17 cellular contexts compared by ENCODE assay signal in genomic region chr3:11609481-11609880, GRCh38. TPM values are rescaled to one million over a fixed set of nuclear protein-coding genes. Genes with fewer than 3 reads are reported as not detected.
A peak's percentile ranks its signal among the peaks of the same experiment; 100 is the strongest.
DNase-seq lines count a peak whose midpoint lies in the region; ATAC-seq and TF ChIP-seq lines count a peak whose summit lies in the region.
"Had no signal": no experiment of that assay in that cellular context is flagged by ENCODE, and none has a peak within 500 bp of the region (broad histone marks: within the 10 kb centered on the region; RNA-seq: fewer than 3 reads in every experiment).

No MANE protein-coding gene starts in this region.

- H3K36me3 ChIP-seq in SJSA1 (peaks cover 9% of the 10 kb centered on the region; the same call in 1 of the 2 replicates), trophoblast cell (ENCODE audit: control insufficient read depth in 1 of 2, insufficient read depth in 2 of 2, low read length in 2 of 2) (peaks cover 4 to 8% of the 10 kb centered on the region in 2 experiments)
- H3K36me3 ChIP-seq: thoracic aorta had no signal

- ATAC-seq in GM21737 (IDR thresholded peaks at IDR 0.05; ENCODE audit: unreplicated experiment) = no peak

- no peak overlapping the region for H4K12ac ChIP-seq in trophoblast cell (ENCODE audit: low read depth, low read length)

- H3K27me3 ChIP-seq in SJSA1 (replicated peaks) (no peaks in the 10 kb centered on the region), trophoblast cell (ENCODE audit: insufficient read depth, low read length) (no peaks in the 10 kb centered on the region)

- DNase-seq in HFFc6 = no peak
- no peak for DNase-seq in SJSA1 (ENCODE audit: low read depth in 1 of 2, low spot score in 2 of 2)
- DNase-seq in glutamatergic neuron = no peak
- no peak for DNase-seq in trophoblast cell
- no peak for DNase-seq in DMS153 (lab: John Stamatoyannopoulos, UW)
- DNase-seq in stimulated activated CD4-positive, alpha-beta T cell treated with anti-CD3 and anti-CD28 coated beads, Interleukin-1b, Interleukin-23, amount 100 ng/mL, for 48 hours = no peak
- DNase-seq in NCI-H69 (lab: John Stamatoyannopoulos, UW) = no peak
- DNase-seq: activated CD4-positive, alpha-beta T cell treated with anti-CD3 and anti-CD28 coated beads, Interleukin-2, amount 10 ng/mL, durations not matched to agents 24 days and 14 days; activated CD8-positive, alpha-beta memory T cell treated with anti-CD3 and anti-CD28 coated beads, Interleukin-2, amount 50 U/mL, for 48 hours; activated naive CD4-positive, alpha-beta T cell; AML-193; H7; NCI-H1436 treated with DMSO at 0.1 percent for 48 hours; stimulated activated CD4-positive, alpha-beta T cell treated with anti-CD3 and anti-CD28 coated beads, Interleukin-4, amount 100 ng/mL, for 24 hours; stimulated activated CD8-positive, alpha-beta memory T cell treated with anti-CD3 and anti-CD28 coated beads, Interleukin-4, amount 100 ng/mL, for 48 hours had no signal

- H3K4me1 Mint-ChIP-seq in HFFc6 (ENCODE audit: low read depth) = peaks cover 99% of the 10 kb centered on the region
- peaks cover 61% of the 10 kb centered on the region for H3K4me1 Mint-ChIP-seq in glutamatergic neuron (ENCODE audit: low read depth, unreplicated experiment)

- no peak overlapping the region for H4K8ac ChIP-seq in trophoblast cell (ENCODE audit: low read depth, low read length)

- H3K14ac ChIP-seq in trophoblast cell (ENCODE audit: low read length) = no peak overlapping the region

- H3K4me2 ChIP-seq in trophoblast cell (ENCODE audit: low read length) = no peak overlapping the region

- H3K27me3 Mint-ChIP-seq in HFFc6 (ENCODE audit: insufficient read depth) = peaks cover 3% of the 10 kb centered on the region
- H3K27me3 Mint-ChIP-seq in glutamatergic neuron (ENCODE audit: unreplicated experiment) = peaks cover 2% of the 10 kb centered on the region
- H3K27me3 Mint-ChIP-seq: activated CD4-positive, alpha-beta T cell treated with anti-CD3 and anti-CD28 coated beads, Interleukin-2, amount 10 ng/mL, durations not matched to agents 24 days and 14 days had no signal

- peak overlapping the region; percentile 34 for H2BK5ac ChIP-seq in trophoblast cell (ENCODE audit: low read depth, low read length, poor library complexity)

- H3K9ac ChIP-seq in trophoblast cell (ENCODE audit: low read length) = no peak overlapping the region

- H3K23ac ChIP-seq in trophoblast cell (ENCODE audit: low read length) = no peak overlapping the region

- peak overlapping the region; percentile 15 for H2BK120ac ChIP-seq in trophoblast cell (ENCODE audit: insufficient read depth, low read length, poor library complexity)

- H3K18ac ChIP-seq in trophoblast cell (ENCODE audit: low read length) = peak overlapping the region; percentile 21

- peaks cover 48% of the 10 kb centered on the region for H3K36me3 Mint-ChIP-seq in HFFc6 (ENCODE audit: low read depth)
- no peaks in the 10 kb centered on the region for H3K36me3 Mint-ChIP-seq in glutamatergic neuron (ENCODE audit: unreplicated experiment)

- H3K27ac ChIP-seq in SJSA1 (peak overlapping the region; percentile 82), trophoblast cell (ENCODE audit: low read depth, low read length) (no peak overlapping the region)
- H3K27ac ChIP-seq: thoracic aorta had no signal

- peak overlapping the region; percentile 80 for H3K4ac ChIP-seq in trophoblast cell (ENCODE audit: low read depth, low read length)

- WGBS in trophoblast cell (ENCODE audit: extremely low coverage, insufficient coverage, insufficient read length) = no CpG with 5 or more reads among the region's 9 CpGs

- H2AK5ac ChIP-seq in trophoblast cell (ENCODE audit: low read length) = no peak overlapping the region

- H3K9me3 Mint-ChIP-seq in HFFc6 (no peaks in the 10 kb centered on the region), glutamatergic neuron (ENCODE audit: unreplicated experiment) (peaks cover 5% of the 10 kb centered on the region)
- H3K9me3 Mint-ChIP-seq: activated CD4-positive, alpha-beta T cell treated with anti-CD3 and anti-CD28 coated beads, Interleukin-2, amount 10 ng/mL, durations not matched to agents 24 days and 14 days had no signal

- peak overlapping the region; percentile 61 for H2BK12ac ChIP-seq in trophoblast cell (ENCODE audit: low read length)

- no peak overlapping the region for H4K91ac ChIP-seq in trophoblast cell (ENCODE audit: low read depth, low read length)

- H3K9me3 ChIP-seq in SJSA1 (replicated peaks) = no peaks in the 10 kb centered on the region
- H3K9me3 ChIP-seq in trophoblast cell (ENCODE audit: insufficient read depth, low read depth, low read length) = no peaks in the 10 kb centered on the region
- H3K9me3 ChIP-seq: thoracic aorta had no signal

- H3K27ac Mint-ChIP-seq in HFFc6 = peak overlapping the region; percentile 67
- peak overlapping the region; percentile 89 for H3K27ac Mint-ChIP-seq in glutamatergic neuron (ENCODE audit: unreplicated experiment)
- H3K27ac Mint-ChIP-seq: activated CD4-positive, alpha-beta T cell treated with anti-CD3 and anti-CD28 coated beads, Interleukin-2, amount 10 ng/mL, durations not matched to agents 24 days and 14 days had no signal

- H3K4me3 Mint-ChIP-seq in HFFc6 (no peak overlapping the region), glutamatergic neuron (ENCODE audit: unreplicated experiment) (peak overlapping the region; percentile 40)
- H3K4me3 Mint-ChIP-seq: activated CD4-positive, alpha-beta T cell treated with anti-CD3 and anti-CD28 coated beads, Interleukin-2, amount 10 ng/mL, durations not matched to agents 24 days and 14 days had no signal

- peaks cover 54% of the 10 kb centered on the region for H3K4me1 ChIP-seq in SJSA1 (replicated peaks)
- peaks cover 14 to 22% of the 10 kb centered on the region in 2 experiments for H3K4me1 ChIP-seq in trophoblast cell (ENCODE audit: control insufficient read depth in 1 of 2, insufficient read depth in 2 of 2, low read length in 2 of 2)

- H3K79me2 ChIP-seq in trophoblast cell (ENCODE audit: control insufficient read depth, insufficient read depth, low read length, poor library complexity) = peaks cover 12% of the 10 kb centered on the region

- H3K4me3 ChIP-seq in SJSA1 (no peak overlapping the region; the same call in 1 of the 2 replicates), trophoblast cell (ENCODE audit: low read depth, low read length) (no peak overlapping the region)
- H3K4me3 ChIP-seq: thoracic aorta had no signal

- no peaks in the 10 kb centered on the region for H3K79me1 ChIP-seq in trophoblast cell (ENCODE audit: low read length)

- TF ChIP-seq CTCF in HFFc6 (IDR thresholded peaks at IDR 0.05) = no peak
- no peak for TF ChIP-seq CTCF in glutamatergic neuron (IDR thresholded peaks at IDR 0.05; ENCODE audit: partially characterized antibody, unreplicated experiment)

- no peak overlapping the region for H2AFZ ChIP-seq in trophoblast cell (ENCODE audit: insufficient read depth, low read length, poor library complexity)

RNA-seq across cellular contexts. Expression of gene VGLL4, which starts 34.2 kb away (rescaled TPM):
- 10 to 100 TPM; 31.6 to 42.2 (median 33.8) TPM for total RNA-seq in HFFc6 (2021; fragmentation: NEBNext Ultra II Directional; extraction: Animal tissue kit (Norgen Biotek cat#: 25700))
- total RNA-seq in SJSA1 (2014; rRNA removed; shearing (Covaris generic)) = 14.7 and 26.9 TPM in 2 replicates
- 29.4 TPM for total RNA-seq in glutamatergic neuron (ENCODE audit: unreplicated experiment)
- polyA plus RNA-seq in trophoblast cell (2013) = 44.1 and 47.0 TPM in 2 replicates
